ENCODE assay signal across 8 cellular contexts in genomic region chr5:133111299-133111698, GRCh38.
DNase-seq lines count a peak whose midpoint lies in the region; ATAC-seq and TF ChIP-seq lines count a peak whose summit lies in the region.

No MANE protein-coding gene starts in this region.

- POLR2A ChIA-PET in HEK293T (lab: Yijun Ruan, JAX) = no interaction called here

- DNase-seq in D341Med (ENCODE audit: low spot score) (peak; percentile 82), HEK293T (ENCODE audit: extremely low spot score) (peak; percentile 84), NCI-H446 treated with DMSO at 0.1 percent for 48 hours (lab: John Stamatoyannopoulos, UW) (peak; percentile 39), kidney glomerular epithelial cell (lab: John Stamatoyannopoulos, UW) (peak; percentile 78)
- DNase-seq in activated CD4-positive, CD25-positive, alpha-beta regulatory T cell treated with anti-CD3 and anti-CD28 coated beads, Interleukin-2, amount 50 U/mL, for 72 hours = peak; percentile 78
- peak; percentile 70 for DNase-seq in central memory CD4-positive, alpha-beta T cell
- DNase-seq in stimulated activated CD4-positive, alpha-beta T cell treated with anti-CD3 and anti-CD28 coated beads, Interleukin-2, amount 100 ng/mL, for 24 hours = peak; percentile 86 to 89

- ATAC-seq in GM21737 (IDR thresholded peaks at IDR 0.05; ENCODE audit: unreplicated experiment) = no peak

- CTCF ChIA-PET in HEK293T (lab: Yijun Ruan, JAX) = interaction anchor here (0.6 to 5.8 kb wide), 16 partner anchors 19 to 603 kb away, joined by 3 to 53 read pairs (median 3); no protein-coding TSS in a partner anchor

TF ChIP-seq in HEK293T, 16 proteins besides CTCF, POLR2A, EP300 and RAD21:
- TF ChIP-seq TARDBP (IDR thresholded peaks at IDR 0.05) (no peak), SUZ12 (IDR thresholded peaks at IDR 0.05) (no peak), FOXK2 (IDR thresholded peaks at IDR 0.05) (no peak), ARNT (IDR thresholded peaks at IDR 0.05) (no peak), HDGF (IDR thresholded peaks at IDR 0.05; ENCODE audit: borderline replicate concordance) (no peak), LEF1 (IDR thresholded peaks at IDR 0.05; ENCODE audit: borderline replicate concordance) (no peak), NFRKB (IDR thresholded peaks at IDR 0.05) (no peak), SP1 (IDR thresholded peaks at IDR 0.05) (no peak), ELF4 (IDR thresholded peaks at IDR 0.05) (no peak), PKNOX1 (IDR thresholded peaks at IDR 0.05) (no peak), FOXM1 (IDR thresholded peaks at IDR 0.05; ENCODE audit: borderline replicate concordance) (no peak), L3MBTL2 (conservative IDR thresholded peaks at IDR 0.05) (no peak), CTBP1 (IDR thresholded peaks at IDR 0.05; ENCODE audit: borderline replicate concordance) (no peak), BHLHE40 (IDR thresholded peaks at IDR 0.05; ENCODE audit: borderline replicate concordance) (no peak), ZNF384 (IDR thresholded peaks at IDR 0.05) (no peak), FOXA1 (IDR thresholded peaks at IDR 0.05) (no peak)
